18 cellular contexts compared by ENCODE assay signal in genomic region chr11:36719708-36720107, GRCh38.
A peak's percentile ranks its signal among the peaks of the same experiment; 100 is the strongest.
DNase-seq lines count a peak whose midpoint lies in the region; ATAC-seq and TF ChIP-seq lines count a peak whose summit lies in the region.
"Had no signal": no experiment of that assay in that cellular context is flagged by ENCODE, and none has a peak within 500 bp of the region (broad histone marks: within the 10 kb centered on the region; RNA-seq: fewer than 3 reads in every experiment).

No MANE protein-coding gene starts in this region.

- intact Hi-C loops in esophagus muscularis mucosa (cut with DNase I) = no loop called here
- intact Hi-C loops in psoas muscle (cut with DNase I) = no loop called here

- no peak overlapping the region for H3K23ac ChIP-seq in mesendoderm (ENCODE audit: low read length)

- no peaks in the 10 kb centered on the region for H3K4me1 ChIP-seq in esophagus muscularis mucosa
- H3K4me1 ChIP-seq in mesendoderm (ENCODE audit: control insufficient read depth, low read depth, low read length) = no peaks in the 10 kb centered on the region
- H3K4me1 ChIP-seq in psoas muscle = no peaks in the 10 kb centered on the region

- no peak overlapping the region for H2BK5ac ChIP-seq in mesendoderm (ENCODE audit: low read length)

- no peaks in the 10 kb centered on the region for H3K9me3 Mint-ChIP-seq in stimulated activated naive CD8-positive, alpha-beta T cell treated with anti-CD3 and anti-CD28 coated beads, Interleukin-15, amount 100 ng/mL, for 72 hours
- H3K9me3 Mint-ChIP-seq: CD4-positive, alpha-beta T cell had no signal

- H3K27ac ChIP-seq in esophagus muscularis mucosa (replicated peaks in 1 of 4) (no peak overlapping the region), mesendoderm (ENCODE audit: low read depth, low read length) (no peak overlapping the region), psoas muscle (no peak overlapping the region)
- H3K27ac ChIP-seq: GM23248, HL-60 had no signal

- ATAC-seq in psoas muscle = no peak
- no peak for ATAC-seq in stimulated activated naive CD8-positive, alpha-beta T cell treated with anti-CD3 and anti-CD28 coated beads, Interleukin-15, amount 100 ng/mL, for 72 hours
- ATAC-seq: K562 had no signal

- 84% methylated on average over 5 of the region's 6 CpGs for WGBS in esophagus muscularis mucosa
- WGBS in mesendoderm (ENCODE audit: extremely low coverage, insufficient coverage, low lambda C conversion rate) = no CpG with 5 or more reads among the region's 6 CpGs
- 66 to 72% (median 68%) methylated on average over 6 of the region's 6 CpGs for WGBS in psoas muscle, 3 donors

- H3K27me3 Mint-ChIP-seq in stimulated activated naive CD8-positive, alpha-beta T cell treated with anti-CD3 and anti-CD28 coated beads, Interleukin-15, amount 100 ng/mL, for 72 hours = peaks cover 11% of the 10 kb centered on the region

- H3K36me3 ChIP-seq in esophagus muscularis mucosa (no peaks in the 10 kb centered on the region), mesendoderm (ENCODE audit: control insufficient read depth, insufficient read depth, low read length) (no peaks in the 10 kb centered on the region), psoas muscle (ENCODE audit: insufficient read depth in 1 of 2, low read depth in 1 of 2) (no peaks in the 10 kb centered on the region)

- no peak overlapping the region for H3K4ac ChIP-seq in mesendoderm (ENCODE audit: low read depth, low read length)

- no peaks in the 10 kb centered on the region for H3K4me1 Mint-ChIP-seq in stimulated activated naive CD8-positive, alpha-beta T cell treated with anti-CD3 and anti-CD28 coated beads, Interleukin-15, amount 100 ng/mL, for 72 hours

- TF ChIP-seq POLR2A in esophagus muscularis mucosa (IDR thresholded peaks at IDR 0.05; ENCODE audit: low read depth) = no peak

- peak; percentile 9 for DNase-seq in ELR (ENCODE audit: low read depth)
- DNase-seq in LHCN-M2 (ENCODE audit: low read depth) = peak; percentile 24
- peak; percentile 84 for DNase-seq in esophagus muscularis mucosa (ENCODE audit: extremely low spot score)
- DNase-seq in mesendoderm = peak; percentile 32
- no peak for DNase-seq in psoas muscle
- no peak for DNase-seq in NCI-H2227 (lab: John Stamatoyannopoulos, UW; ENCODE audit: unreplicated experiment)
- DNase-seq in GM03348 (ENCODE audit: low spot score) = no peak
- no peak for DNase-seq in stimulated activated naive CD8-positive, alpha-beta T cell treated with anti-CD3 and anti-CD28 coated beads, Interleukin-15, amount 100 ng/mL, for 72 hours
- DNase-seq: C1 segment of cervical spinal cord; CD4-positive, alpha-beta T cell; DMS79; EL; GDM1; GM23248; HCEC 1CT had no signal

- no peak overlapping the region for H2BK15ac ChIP-seq in mesendoderm (replicated peaks; ENCODE audit: low read depth)

- TF ChIP-seq CTCF in esophagus muscularis mucosa (IDR thresholded peaks at IDR 0.05) (no peak), psoas muscle (IDR thresholded peaks at IDR 0.05) (no peak)

- H2BK120ac ChIP-seq in mesendoderm (ENCODE audit: low read depth, low read length) = no peak overlapping the region

- H3K27me3 ChIP-seq in esophagus muscularis mucosa (no peaks in the 10 kb centered on the region), mesendoderm (ENCODE audit: insufficient read depth, low read length, poor library complexity) (no peaks in the 10 kb centered on the region), psoas muscle (ENCODE audit: insufficient read depth in 3 of 3, low read length in 2 of 3) (no peaks in the 10 kb centered on the region)

- no peak overlapping the region for H3K56ac ChIP-seq in mesendoderm (ENCODE audit: low read length)

- no peaks in the 10 kb centered on the region for H3K79me2 ChIP-seq in mesendoderm (ENCODE audit: control insufficient read depth, insufficient read depth, low read length)

- H3K4me3 Mint-ChIP-seq in stimulated activated naive CD8-positive, alpha-beta T cell treated with anti-CD3 and anti-CD28 coated beads, Interleukin-15, amount 100 ng/mL, for 72 hours = no peak overlapping the region
- H3K4me3 Mint-ChIP-seq: B cell; CD4-positive, alpha-beta T cell had no signal

- no peak for TF ChIP-seq EP300 in esophagus muscularis mucosa (IDR thresholded peaks at IDR 0.05)

- no peak overlapping the region for H2AK5ac ChIP-seq in mesendoderm (ENCODE audit: low read length)

- H3K4me3 ChIP-seq in esophagus muscularis mucosa = no peak overlapping the region
- H3K4me3 ChIP-seq in mesendoderm (ENCODE audit: low read length) = no peak overlapping the region
- no peak overlapping the region for H3K4me3 ChIP-seq in psoas muscle
- H3K4me3 ChIP-seq: GM23248, K562 had no signal

- no peaks in the 10 kb centered on the region for H3K79me1 ChIP-seq in mesendoderm (ENCODE audit: low read length)

- H3K18ac ChIP-seq in mesendoderm (ENCODE audit: low read length) = no peak overlapping the region

- H3K9me3 ChIP-seq in esophagus muscularis mucosa (no peaks in the 10 kb centered on the region), psoas muscle (no peaks in the 10 kb centered on the region)

- H3K4me2 ChIP-seq in mesendoderm (ENCODE audit: low read length) = no peak overlapping the region

- no peak overlapping the region for H4K8ac ChIP-seq in mesendoderm (ENCODE audit: low read depth, low read length)

- no peak overlapping the region for H3K27ac Mint-ChIP-seq in stimulated activated naive CD8-positive, alpha-beta T cell treated with anti-CD3 and anti-CD28 coated beads, Interleukin-15, amount 100 ng/mL, for 72 hours
- H3K27ac Mint-ChIP-seq: B cell; CD4-positive, alpha-beta T cell had no signal

- H4K5ac ChIP-seq in mesendoderm (ENCODE audit: low read length) = no peak overlapping the region

- no peak overlapping the region for H3K9ac ChIP-seq in mesendoderm (ENCODE audit: low read length)
- H3K9ac ChIP-seq: GM23248 had no signal

Comparison
In these comparisons a context has a peak if more than half of its experiments do, and no peak if none do; other contexts are left out.
1. DNase-seq: peak in ELR (single experiment), LHCN-M2 (single experiment), esophagus muscularis mucosa (single experiment) and mesendoderm (single experiment); none in psoas muscle (0 of 2), NCI-H2227 (single experiment), GM03348 (single experiment) and stimulated activated naive CD8-positive, alpha-beta T cell treated with anti-CD3 and anti-CD28 coated beads, Interleukin-15, amount 100 ng/mL, for 72 hours (0 of 2).